ENCODE assay signal across 1 cellular context in the genomic region with DNA sequence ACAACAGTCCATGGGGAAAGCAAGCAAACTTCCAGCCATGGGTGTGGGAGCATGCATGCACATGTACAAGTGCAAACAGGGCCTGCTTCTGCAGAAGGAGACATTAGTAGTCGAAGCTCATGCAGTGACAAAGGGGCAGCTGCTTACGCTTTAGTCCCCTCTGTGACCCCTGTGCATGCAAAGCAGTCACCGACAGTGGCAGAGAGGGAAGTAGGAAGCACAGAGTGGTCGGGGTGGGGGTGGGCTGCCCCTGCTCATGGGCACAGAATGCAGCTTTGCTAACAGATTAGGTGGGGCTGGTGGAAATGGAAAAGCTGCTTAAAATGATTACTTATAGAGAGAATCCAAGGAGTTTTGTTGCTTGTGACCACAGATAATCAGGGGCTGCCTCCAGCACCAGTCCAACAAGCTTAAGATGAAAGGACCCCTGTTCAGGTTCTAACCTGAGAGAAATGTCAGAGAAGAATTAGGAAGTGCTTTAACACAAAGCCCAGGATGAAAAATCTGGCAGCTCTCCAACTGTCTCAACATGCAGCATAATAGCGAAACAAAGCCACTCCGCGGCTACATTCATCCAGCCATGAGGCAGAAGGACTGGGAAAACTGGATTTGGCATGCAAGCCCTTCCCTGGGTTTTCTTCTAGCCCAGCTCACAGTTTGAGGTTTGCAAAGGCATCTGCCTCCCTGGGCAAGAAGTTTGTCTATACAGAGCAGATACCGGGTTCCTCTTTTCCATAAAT.
TF ChIP-seq lines count a peak whose summit lies in the region.

No MANE protein-coding gene starts in this region.

TF ChIP-seq in GM23338, 12 proteins besides CTCF, POLR2A, EP300 and RAD21 (continued from another document):
- TF ChIP-seq REST (IDR thresholded peaks at IDR 0.05; ENCODE audit: unreplicated experiment): no peak
- TF ChIP-seq ZNF331 (CRISPR knock-in tag; IDR thresholded peaks at IDR 0.05; ENCODE audit: low read depth): no peak
- no peak for TF ChIP-seq NANOG (IDR thresholded peaks at IDR 0.05; ENCODE audit: borderline replicate concordance)
- no peak for TF ChIP-seq JUNB (IDR thresholded peaks at IDR 0.05; ENCODE audit: unreplicated experiment)
- no peak for TF ChIP-seq ZNF462 (CRISPR knock-in tag; IDR thresholded peaks at IDR 0.05)
- TF ChIP-seq EZH2 (IDR thresholded peaks at IDR 0.05; ENCODE audit: low read depth, unreplicated experiment): no peak
